26 cellular contexts compared by ENCODE assay signal in the genomic region with DNA sequence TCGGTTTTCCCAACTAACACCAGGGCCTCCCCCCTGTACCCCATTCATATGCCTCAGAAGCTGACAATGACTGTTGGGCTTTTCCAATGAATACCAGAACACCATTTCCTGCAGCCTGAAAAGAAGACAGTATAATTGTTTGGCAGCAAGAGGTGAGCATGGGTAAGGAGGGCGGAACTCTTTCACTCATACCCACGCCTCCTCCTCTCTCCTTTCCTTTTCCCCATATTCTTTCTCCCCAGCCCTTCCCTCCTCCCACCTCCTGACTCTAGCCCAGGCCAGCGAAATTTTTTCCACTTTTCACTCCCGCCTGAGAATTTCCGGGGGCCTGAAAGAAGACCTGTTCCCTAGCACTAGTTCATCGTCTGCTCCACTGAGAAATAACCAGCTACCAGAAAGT. TPM values are rescaled to one million over a fixed set of nuclear protein-coding genes. Genes with fewer than 3 reads are reported as not detected.
"Had no signal": no experiment of that assay in that cellular context is flagged by ENCODE, and none has a peak within 500 bp of the region (broad histone marks: within the 10 kb centered on the region; RNA-seq: fewer than 3 reads in every experiment).

No MANE protein-coding gene starts in this region.

- H3K4me3 ChIP-seq: hepatocyte, left ventricle myocardium inferior, lung, pancreas, prostate gland, skin epidermis, tibial nerve, uterus had no signal

- H3K4me3 Mint-ChIP-seq: mesothelial cell of epicardium; naive B cell; natural killer cell; stimulated activated naive B cell treated with anti-CD40 and anti-IgM and Interleukin-4, amounts not matched to agents 10 μg/mL and 1 μg/mL and 100 μg/mL, for 72 hours; stimulated activated naive CD8-positive, alpha-beta T cell treated with anti-CD3 and anti-CD28 coated beads, Interleukin-15, amount 100 ng/mL, for 72 hours; type B pancreatic cell had no signal

- H3K4me1 ChIP-seq: pancreas, prostate gland, uterus had no signal

- H3K27me3 ChIP-seq: pancreas, uterus had no signal

- H3K36me3 ChIP-seq: left ventricle myocardium inferior, pancreas, prostate gland, tibial nerve, uterus had no signal

- H3K27me3 Mint-ChIP-seq: stimulated activated naive CD8-positive, alpha-beta T cell treated with anti-CD3 and anti-CD28 coated beads, Interleukin-15, amount 100 ng/mL, for 72 hours had no signal

- H3K9me3 ChIP-seq: left ventricle myocardium inferior, pancreas, prostate gland, tibial nerve, uterus had no signal

- ATAC-seq: natural killer cell; pancreas; sciatic nerve; stimulated activated naive B cell treated with anti-CD40 and anti-IgM and Interleukin-4, amounts not matched to agents 10 μg/mL and 1 μg/mL and 100 μg/mL, for 72 hours; stimulated activated naive CD8-positive, alpha-beta T cell treated with anti-CD3 and anti-CD28 coated beads, Interleukin-15, amount 100 ng/mL, for 72 hours had no signal

- H3K4me2 ChIP-seq: hepatocyte had no signal

- H3K36me3 Mint-ChIP-seq: mesothelial cell of epicardium; naive B cell; natural killer cell; stimulated activated naive B cell treated with anti-CD40 and anti-IgM and Interleukin-4, amounts not matched to agents 10 μg/mL and 1 μg/mL and 100 μg/mL, for 72 hours; type B pancreatic cell had no signal

- H3K27ac ChIP-seq: hepatocyte, left ventricle myocardium inferior, pancreas, prostate gland, skin epidermis, tibial nerve, uterus had no signal

- H3K4me1 Mint-ChIP-seq: mesothelial cell of epicardium; naive B cell; natural killer cell; stimulated activated naive B cell treated with anti-CD40 and anti-IgM and Interleukin-4, amounts not matched to agents 10 μg/mL and 1 μg/mL and 100 μg/mL, for 72 hours had no signal

- H3K9me3 Mint-ChIP-seq: mesothelial cell of epicardium; naive B cell; natural killer cell; nephron progenitor cell; stimulated activated naive B cell treated with anti-CD40 and anti-IgM and Interleukin-4, amounts not matched to agents 10 μg/mL and 1 μg/mL and 100 μg/mL, for 72 hours; stimulated activated naive CD8-positive, alpha-beta T cell treated with anti-CD3 and anti-CD28 coated beads, Interleukin-15, amount 100 ng/mL, for 72 hours; type B pancreatic cell had no signal

- H3K79me2 ChIP-seq: hepatocyte had no signal

- DNase-seq: islet precursor cell; left ventricle myocardium inferior; mesendoderm; naive B cell; natural killer cell; nephron progenitor cell; pancreas; posterior cingulate gyrus; retina; stimulated activated CD4-positive, alpha-beta T cell treated with anti-CD3 and anti-CD28 coated beads, Interleukin-12 subunit alpha, Interleukin-12 subunit beta, amount 100 ng/mL, for 4 hours; stimulated activated CD4-positive, alpha-beta T cell treated with anti-CD3 and anti-CD28 coated beads, Interleukin-15, amount 100 ng/mL, for 24 hours; stimulated activated CD4-positive, alpha-beta T cell treated with anti-CD3 and anti-CD28 coated beads, Interleukin-2, amount 100 ng/mL, for 24 hours; stimulated activated CD4-positive, alpha-beta T cell treated with anti-CD3 and anti-CD28 coated beads, Interleukin-4, amount 100 ng/mL, for 1 hour; stimulated activated naive B cell treated with anti-CD40 and anti-IgM and Interleukin-4, amounts not matched to agents 10 μg/mL and 1 μg/mL and 100 μg/mL, for 72 hours; stimulated activated naive CD8-positive, alpha-beta T cell treated with anti-CD3 and anti-CD28 coated beads, Interleukin-15, amount 100 ng/mL, for 72 hours; substantia nigra; uterus had no signal

- H2AFZ ChIP-seq: hepatocyte had no signal

- H3K27ac Mint-ChIP-seq: mesothelial cell of epicardium; naive B cell; natural killer cell; nephron progenitor cell; stimulated activated naive B cell treated with anti-CD40 and anti-IgM and Interleukin-4, amounts not matched to agents 10 μg/mL and 1 μg/mL and 100 μg/mL, for 72 hours; stimulated activated naive CD8-positive, alpha-beta T cell treated with anti-CD3 and anti-CD28 coated beads, Interleukin-15, amount 100 ng/mL, for 72 hours; type B pancreatic cell had no signal

RNA-seq across cellular contexts. Expression of gene CHST1, which starts 58.0 kb away (rescaled TPM):
- total RNA-seq: mononuclear cell, natural killer cell had no signal
